ENCODE assay signal across 21 cellular contexts in the genomic region with DNA sequence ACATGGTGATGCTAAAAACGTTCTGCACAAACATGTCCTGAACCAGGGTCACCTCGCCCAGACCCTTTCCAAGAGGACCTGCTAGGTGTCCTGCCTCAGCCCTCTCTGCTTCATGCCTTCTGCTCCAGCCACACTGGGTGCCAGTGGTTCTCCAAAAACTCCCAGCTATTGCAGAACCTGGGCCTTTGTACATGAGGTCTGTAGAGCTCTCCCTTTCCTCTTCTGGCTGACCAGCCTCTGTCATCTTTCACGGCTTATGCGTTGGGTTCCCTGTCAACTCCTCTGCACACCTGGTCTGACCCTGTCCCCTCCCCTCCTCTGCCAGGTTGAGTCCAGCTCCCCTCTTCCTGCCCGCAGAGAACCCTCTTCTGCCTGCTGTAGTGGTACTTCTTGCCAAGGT. TPM values are rescaled to one million over a fixed set of nuclear protein-coding genes. Genes with fewer than 3 reads are reported as not detected.
DNase-seq lines count a peak whose midpoint lies in the region; ATAC-seq and TF ChIP-seq lines count a peak whose summit lies in the region.
"Had no signal": no experiment of that assay in that cellular context is flagged by ENCODE, and none has a peak within 500 bp of the region (broad histone marks: within the 10 kb centered on the region; RNA-seq: fewer than 3 reads in every experiment).

No MANE protein-coding gene starts in this region.

- H3K9me2 ChIP-seq in MM.1S (replicated peaks; ENCODE audit: insufficient read depth, low read length): no peaks in the 10 kb centered on the region

- POLR2A ChIA-PET in IMR-90 (lab: Charles Lee; ENCODE audit: unreplicated experiment): no interaction called here

- no peak overlapping the region; the same call in 1 of the 2 replicates for H3K18ac ChIP-seq in IMR-90 (ENCODE audit: low read depth, low read length)

- no peaks in the 10 kb centered on the region for H3K9me1 ChIP-seq in IMR-90 (ENCODE audit: insufficient read depth, low read length)

- H3K79me2 ChIP-seq in MM.1S (ENCODE audit: low read length): no peaks in the 10 kb centered on the region

- no peak overlapping the region for H2AK5ac ChIP-seq in IMR-90 (ENCODE audit: low read depth, low read length)

- no peak overlapping the region for H4K8ac ChIP-seq in IMR-90 (ENCODE audit: low read depth in 2 of 2, low read length in 2 of 2)

- peaks cover 15% of the 10 kb centered on the region for H3K27me3 ChIP-seq in IMR-90 (ENCODE audit: control insufficient read depth, insufficient read depth, low read length)
- no peaks in the 10 kb centered on the region for H3K27me3 ChIP-seq in MM.1S (replicated peaks; ENCODE audit: insufficient read depth, low read length)
- H3K27me3 ChIP-seq: BE2C; BLaER1 treated with 17β-estradiol and CSF1 and Interleukin-3, amounts not matched to agents 10 nM and 100 nM had no signal

- no peak overlapping the region for H3K56ac ChIP-seq in IMR-90 (ENCODE audit: extremely low read depth, insufficient read depth, low read length)

- no peak overlapping the region for H2BK120ac ChIP-seq in IMR-90 (ENCODE audit: low read depth, low read length)

- no peak overlapping the region for H2BK5ac ChIP-seq in IMR-90 (ENCODE audit: low read depth, low read length, poor library complexity, severe bottlenecking)

- no peak overlapping the region for H4K5ac ChIP-seq in IMR-90 (ENCODE audit: low read depth, low read length)

- no peak overlapping the region for H2BK15ac ChIP-seq in IMR-90 (ENCODE audit: low read depth, low read length)

- H3K79me1 ChIP-seq in IMR-90 (ENCODE audit: low read depth in 1 of 2, low read length in 2 of 2): no peaks in the 10 kb centered on the region

- TF ChIP-seq CTCF in IMR-90 (conservative IDR thresholded peaks at IDR 0.05; ENCODE audit: low read depth, low read length) (no peak), MM.1S (IDR thresholded peaks at IDR 0.05; ENCODE audit: low read length) (no peak)

- TF ChIP-seq POLR2A in IMR-90 (IDR thresholded peaks at IDR 0.05; ENCODE audit: low read depth, low read length): no peak

- no peaks in the 10 kb centered on the region for H4K20me1 ChIP-seq in IMR-90 (ENCODE audit: insufficient read depth, low read length)
- no peaks in the 10 kb centered on the region for H4K20me1 ChIP-seq in MM.1S (ENCODE audit: insufficient read depth, low read length)
- H4K20me1 ChIP-seq: BLaER1 treated with 17β-estradiol and CSF1 and Interleukin-3, amounts not matched to agents 10 nM and 100 nM had no signal

- H3K23ac ChIP-seq in IMR-90 (ENCODE audit: low read depth, low read length): no peak overlapping the region

- H3K4ac ChIP-seq in IMR-90 (ENCODE audit: low read depth, low read length): no peak overlapping the region

- H3K27ac ChIP-seq in IMR-90 (ENCODE audit: insufficient read depth, low read length) (no peak overlapping the region), MM.1S (ENCODE audit: low read length) (no peak overlapping the region)
- H3K27ac ChIP-seq: A549; BLaER1 treated with 17β-estradiol and CSF1 and Interleukin-3, amounts not matched to agents 10 nM and 100 nM had no signal

- ATAC-seq in IMR-90 (ENCODE audit: low read depth) (no peak), HG03095 (IDR thresholded peaks at IDR 0.05; ENCODE audit: unreplicated experiment) (no peak)
- ATAC-seq: A549 had no signal

- WGBS in IMR-90 (ENCODE audit: extremely low coverage in 2 of 2, insufficient read length in 1 of 2), 2 experiments: 71% methylated on average over 4 of the region's 5 CpGs; no CpG with 5 or more reads in 1 of the 2 experiments

- CTCF ChIA-PET in IMR-90 (lab: Yijun Ruan, JAX): no interaction called here

- intact Hi-C loops in IMR-90 (cut with micrococcal nuclease): no loop called here

- in situ Hi-C loops in IMR-90 (cut with MboI; ENCODE audit: low sequenced_read_pairs): no loop called here

- no TSS peak for BruUV-seq in IMR-90 (replicated peaks; lab: Mats Ljungman, UMichigan)

- TF ChIP-seq RAD21 in IMR-90 (IDR thresholded peaks at IDR 0.05; ENCODE audit: low read length): no peak

- H3K4me2 ChIP-seq in IMR-90 (ENCODE audit: low read depth, low read length) (no peak overlapping the region), MM.1S (ENCODE audit: low read depth, low read length) (no peak overlapping the region)
- H3K4me2 ChIP-seq: A549; BLaER1 treated with 17β-estradiol and CSF1 and Interleukin-3, amounts not matched to agents 10 nM and 100 nM had no signal

- no peak overlapping the region for H2BK20ac ChIP-seq in IMR-90 (ENCODE audit: low read depth, low read length)

- no peak overlapping the region for H4K91ac ChIP-seq in IMR-90 (ENCODE audit: insufficient read depth, low read depth, low read length)

- H3K4me3 ChIP-seq in IMR-90 (ENCODE audit: insufficient read depth, low read depth, low read length): no peak overlapping the region
- H3K4me3 ChIP-seq in MM.1S (ENCODE audit: low read length): no peak overlapping the region
- H3K4me3 ChIP-seq: A549; BLaER1 treated with 17β-estradiol and CSF1 and Interleukin-3, amounts not matched to agents 10 nM and 100 nM; HAP-1 had no signal

- no peak for DNase-seq in IMR-90
- peak; percentile 29 for DNase-seq in islet precursor cell
- peak; percentile 68 for DNase-seq in mesenteric fat pad (ENCODE audit: low spot score)
- DNase-seq in GOT3 (lab: John Stamatoyannopoulos, UW): no peak
- DNase-seq in activated CD4-positive, CD25-positive, alpha-beta regulatory T cell treated with anti-CD3 and anti-CD28 coated beads, Interleukin-2, amount 50 U/mL, for 72 hours: no peak
- DNase-seq in MM.1S: no peak
- DNase-seq: 8988T; ACHN; AML-193; BE2C; CD4-positive, alpha-beta T cell; CD8-positive, alpha-beta memory T cell; DMS 273 treated with DMSO at 0.1 percent for 48 hours; DMS79; GF-D8; HFFc6 had no signal

- H2AFZ ChIP-seq in IMR-90 (replicated peaks; ENCODE audit: low read length, poor library complexity) (no peak overlapping the region), MM.1S (ENCODE audit: low read length) (no peak overlapping the region)

- H3F3A ChIP-seq in MM.1S (ENCODE audit: insufficient read depth, low read length): no peaks in the 10 kb centered on the region

- H2AK9ac ChIP-seq in IMR-90 (replicated peaks; ENCODE audit: low read depth, low read length, poor library complexity): peak overlapping the region; percentile 47

- dilution Hi-C loops in IMR-90 (cut with HindIII; ENCODE audit: low sequenced_read_pairs, unreplicated experiment): no loop called here

- H3K9me3 ChIP-seq in IMR-90 (ENCODE audit: control insufficient read depth, insufficient read depth, low read length) (no peaks in the 10 kb centered on the region), MM.1S (replicated peaks; ENCODE audit: insufficient read depth, low read length) (no peaks in the 10 kb centered on the region)
- H3K9me3 ChIP-seq: A549; BE2C; BLaER1 treated with 17β-estradiol and CSF1 and Interleukin-3, amounts not matched to agents 10 nM and 100 nM; HAP-1 had no signal

- H3K36me3 ChIP-seq in IMR-90 (ENCODE audit: control insufficient read depth, insufficient read depth, low read length) (no peaks in the 10 kb centered on the region), MM.1S (replicated peaks; ENCODE audit: insufficient read depth, low read length) (no peaks in the 10 kb centered on the region)
- H3K36me3 ChIP-seq: BE2C; BLaER1 treated with 17β-estradiol and CSF1 and Interleukin-3, amounts not matched to agents 10 nM and 100 nM; HAP-1 had no signal

- no peak overlapping the region for H3K14ac ChIP-seq in IMR-90 (replicated peaks; ENCODE audit: low read depth, low read length)

- peaks cover 7% of the 10 kb centered on the region; the same call in 1 of the 2 replicates for H3K4me1 ChIP-seq in IMR-90 (ENCODE audit: control insufficient read depth, insufficient read depth, low read length)
- no peaks in the 10 kb centered on the region for H3K4me1 ChIP-seq in MM.1S (ENCODE audit: low read length)
- H3K4me1 ChIP-seq: A549, HAP-1 had no signal

- H3K9ac ChIP-seq in IMR-90 (ENCODE audit: low read depth, low read length): no peak overlapping the region
- no peak overlapping the region for H3K9ac ChIP-seq in MM.1S (ENCODE audit: low read length)
- H3K9ac ChIP-seq: BLaER1 treated with 17β-estradiol and CSF1 and Interleukin-3, amounts not matched to agents 10 nM and 100 nM had no signal

TF ChIP-seq in IMR-90, 13 proteins besides CTCF, POLR2A, EP300 and RAD21 (continues in another document):
- TF ChIP-seq, protein P1, sequence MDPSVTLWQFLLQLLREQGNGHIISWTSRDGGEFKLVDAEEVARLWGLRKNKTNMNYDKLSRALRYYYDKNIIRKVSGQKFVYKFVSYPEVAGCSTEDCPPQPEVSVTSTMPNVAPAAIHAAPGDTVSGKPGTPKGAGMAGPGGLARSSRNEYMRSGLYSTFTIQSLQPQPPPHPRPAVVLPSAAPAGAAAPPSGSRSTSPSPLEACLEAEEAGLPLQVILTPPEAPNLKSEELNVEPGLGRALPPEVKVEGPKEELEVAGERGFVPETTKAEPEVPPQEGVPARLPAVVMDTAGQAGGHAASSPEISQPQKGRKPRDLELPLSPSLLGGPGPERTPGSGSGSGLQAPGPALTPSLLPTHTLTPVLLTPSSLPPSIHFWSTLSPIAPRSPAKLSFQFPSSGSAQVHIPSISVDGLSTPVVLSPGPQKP (IDR thresholded peaks at IDR 0.05; ENCODE audit: borderline replicate concordance, low read depth, low read length): no peak
- TF ChIP-seq MXI1 (IDR thresholded peaks at IDR 0.05; ENCODE audit: borderline replicate concordance, low read depth, low read length) (no peak), NFE2L2 (IDR thresholded peaks at IDR 0.05; ENCODE audit: low read depth, low read length) (no peak), SMC3 (IDR thresholded peaks at IDR 0.05; ENCODE audit: low read depth, low read length) (no peak), RCOR1 (IDR thresholded peaks at IDR 0.05; ENCODE audit: insufficient replicate concordance, low read length) (no peak), CEBPB (IDR thresholded peaks at IDR 0.05; ENCODE audit: low read depth, low read length) (no peak), MAFK (IDR thresholded peaks at IDR 0.05; ENCODE audit: low read depth, low read length) (no peak), RFX5 (IDR thresholded peaks at IDR 0.05; ENCODE audit: low read depth, low read length) (no peak), FOS (IDR thresholded peaks at IDR 0.05; ENCODE audit: low read depth, low read length) (no peak), BHLHE40 (IDR thresholded peaks at IDR 0.05; ENCODE audit: low read depth, low read length) (no peak)
- TF ChIP-seq, protein P2, sequence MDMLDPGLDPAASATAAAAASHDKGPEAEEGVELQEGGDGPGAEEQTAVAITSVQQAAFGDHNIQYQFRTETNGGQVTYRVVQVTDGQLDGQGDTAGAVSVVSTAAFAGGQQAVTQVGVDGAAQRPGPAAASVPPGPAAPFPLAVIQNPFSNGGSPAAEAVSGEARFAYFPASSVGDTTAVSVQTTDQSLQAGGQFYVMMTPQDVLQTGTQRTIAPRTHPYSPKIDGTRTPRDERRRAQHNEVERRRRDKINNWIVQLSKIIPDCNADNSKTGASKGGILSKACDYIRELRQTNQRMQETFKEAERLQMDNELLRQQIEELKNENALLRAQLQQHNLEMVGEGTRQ (IDR thresholded peaks at IDR 0.05; ENCODE audit: low read depth, low read length): no peak

RNA-seq across cellular contexts. Expression of a gene that starts 35.5 kb away (rescaled TPM):
- total RNA-seq in IMR-90 (2012; rRNA removed): 392 and 433 TPM in 2 replicates
- 1,339 and 1,767 TPM in 2 replicates for polyA plus RNA-seq in IMR-90 (2012; rRNA removed)
- 847 and 1,056 TPM in 2 replicates for polyA plus RNA-seq in IMR-90 (2012; cell fraction: cytosol; rRNA removed)
- polyA plus RNA-seq in IMR-90 (2012; cell fraction: nucleus; rRNA removed; ENCODE audit: low replicate concordance): 732 and 841 TPM in 2 replicates
- 497 TPM for total RNA-seq in mesenteric fat pad
- total RNA-seq: CD4-positive, alpha-beta T cell; CD8-positive, alpha-beta memory T cell had no signal
- polyA plus RNA-seq: CD14-positive monocyte; CD8-positive, alpha-beta memory T cell had no signal

Comparison
In these comparisons a context has a peak if more than half of its experiments do, and no peak if none do; other contexts are left out.
1. DNase-seq: peak in islet precursor cell (single experiment) and mesenteric fat pad (single experiment); none in IMR-90 (single experiment), GOT3 (single experiment), activated CD4-positive, CD25-positive, alpha-beta regulatory T cell treated with anti-CD3 and anti-CD28 coated beads, Interleukin-2, amount 50 U/mL, for 72 hours (single experiment) and MM.1S (single experiment).